In the genomic region with DNA sequence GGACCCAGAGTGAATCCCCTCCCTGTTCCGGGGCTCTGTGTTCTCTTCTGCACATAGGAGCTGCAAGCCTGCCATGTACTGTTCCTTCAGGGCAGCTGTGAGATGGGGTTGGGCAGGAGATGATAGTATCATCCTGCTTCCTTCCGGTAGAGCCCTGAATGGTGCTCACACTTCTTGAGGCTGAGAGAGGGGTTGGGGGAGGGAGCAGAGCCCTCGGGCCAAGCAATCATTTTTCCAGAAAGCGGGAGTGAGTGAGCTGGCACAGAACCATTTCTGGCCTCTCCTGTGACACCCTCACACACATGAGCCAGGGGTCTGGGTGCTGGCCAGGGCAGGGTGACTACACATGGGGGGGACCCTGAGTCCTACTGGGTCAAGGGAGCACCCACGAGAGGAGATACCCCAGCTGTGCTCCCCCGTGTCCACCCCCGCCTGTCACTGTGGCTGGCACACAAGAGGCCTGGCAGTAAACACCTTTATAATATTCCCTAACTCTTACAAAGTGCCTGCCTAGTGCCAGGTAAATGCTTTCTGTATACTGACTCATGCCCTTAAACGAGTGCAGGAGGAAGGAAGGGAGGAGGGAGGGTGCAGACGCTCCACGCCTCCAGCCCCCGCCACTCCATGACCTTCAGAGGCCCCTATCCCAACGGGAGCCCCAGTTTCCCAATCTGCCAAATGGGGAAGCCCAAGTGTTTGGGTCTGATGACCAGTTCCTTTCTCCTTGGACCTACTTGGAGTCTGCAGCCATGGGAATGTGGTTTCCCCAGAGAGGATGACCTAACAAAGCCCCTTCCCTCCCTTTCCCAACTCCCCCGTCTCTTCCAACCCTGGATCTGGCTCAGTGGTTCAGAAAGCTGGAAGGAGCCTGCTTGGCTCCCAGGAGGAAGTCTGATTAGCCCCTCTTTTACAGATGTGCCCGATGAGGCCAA, we compare ENCODE assay signal across 8 cellular contexts. TPM values are rescaled to one million over a fixed set of nuclear protein-coding genes. Genes with fewer than 3 reads are reported as not detected.
DNase-seq lines count a peak whose midpoint lies in the region; ATAC-seq and TF ChIP-seq lines count a peak whose summit lies in the region.

No MANE protein-coding gene starts in this region.

- intact Hi-C loops in activated CD4-positive, alpha-beta T cell treated with anti-CD3 and anti-CD28 coated beads, Interleukin-2, amount 10 ng/mL, durations not matched to agents 24 days and 14 days (cut with micrococcal nuclease) = no loop called here

- peaks cover 76% of the 10 kb centered on the region for H3K4me1 Mint-ChIP-seq in activated CD4-positive, alpha-beta T cell treated with anti-CD3 and anti-CD28 coated beads, Interleukin-2, amount 10 ng/mL, durations not matched to agents 24 days and 14 days
- H3K4me1 Mint-ChIP-seq in activated naive CD8-positive, alpha-beta T cell treated with anti-CD3 and anti-CD28 coated beads for 36 hours = peaks cover 77% of the 10 kb centered on the region
- H3K4me1 Mint-ChIP-seq in osteocyte (ENCODE audit: unreplicated experiment) = peaks cover 6% of the 10 kb centered on the region

- H3K36me3 Mint-ChIP-seq in activated CD4-positive, alpha-beta T cell treated with anti-CD3 and anti-CD28 coated beads, Interleukin-2, amount 10 ng/mL, durations not matched to agents 24 days and 14 days (ENCODE audit: low read depth) = peaks cover 75% of the 10 kb centered on the region
- H3K36me3 Mint-ChIP-seq in activated naive CD8-positive, alpha-beta T cell treated with anti-CD3 and anti-CD28 coated beads for 36 hours = peaks cover 73% of the 10 kb centered on the region
- H3K36me3 Mint-ChIP-seq in osteocyte (ENCODE audit: unreplicated experiment) = peaks cover 32% of the 10 kb centered on the region

- ATAC-seq in HG03095 (IDR thresholded peaks at IDR 0.05; ENCODE audit: unreplicated experiment) (no peak), HG03378 (IDR thresholded peaks at IDR 0.05; ENCODE audit: unreplicated experiment) (no peak)

- H3K27me3 Mint-ChIP-seq in activated CD4-positive, alpha-beta T cell treated with anti-CD3 and anti-CD28 coated beads, Interleukin-2, amount 10 ng/mL, durations not matched to agents 24 days and 14 days = no peaks in the 10 kb centered on the region
- no peaks in the 10 kb centered on the region for H3K27me3 Mint-ChIP-seq in activated naive CD8-positive, alpha-beta T cell treated with anti-CD3 and anti-CD28 coated beads for 36 hours
- H3K27me3 Mint-ChIP-seq in osteocyte (ENCODE audit: unreplicated experiment) = no peaks in the 10 kb centered on the region

- H3K27ac Mint-ChIP-seq in activated CD4-positive, alpha-beta T cell treated with anti-CD3 and anti-CD28 coated beads, Interleukin-2, amount 10 ng/mL, durations not matched to agents 24 days and 14 days = peak overlapping the region; percentile 96
- H3K27ac Mint-ChIP-seq in activated naive CD8-positive, alpha-beta T cell treated with anti-CD3 and anti-CD28 coated beads for 36 hours = peak overlapping the region; percentile 84
- H3K27ac Mint-ChIP-seq in osteocyte (ENCODE audit: unreplicated experiment) = no peak overlapping the region

- TF ChIP-seq CTCF in osteocyte (IDR thresholded peaks at IDR 0.05) = no peak

- DNase-seq in activated CD4-positive, alpha-beta T cell treated with anti-CD3 and anti-CD28 coated beads, Interleukin-2, amount 10 ng/mL, durations not matched to agents 24 days and 14 days = peak; percentile 88
- DNase-seq in activated CD4-positive, alpha-beta T cell treated with anti-CD3 and anti-CD28 coated beads for 1 hour = no peak
- DNase-seq in NAMALWA (ENCODE audit: low spot score) (peak; percentile 80), kidney tubule cell (ENCODE audit: low spot score) (peak; percentile 72), osteocyte (ENCODE audit: extremely low spot score, unreplicated experiment) (no peak)
- DNase-seq in activated naive CD8-positive, alpha-beta T cell treated with anti-CD3 and anti-CD28 coated beads for 36 hours = peak; percentile 35

- peak overlapping the region; percentile 83 for H3K4me3 Mint-ChIP-seq in activated CD4-positive, alpha-beta T cell treated with anti-CD3 and anti-CD28 coated beads, Interleukin-2, amount 10 ng/mL, durations not matched to agents 24 days and 14 days
- peak overlapping the region; percentile 67 for H3K4me3 Mint-ChIP-seq in activated naive CD8-positive, alpha-beta T cell treated with anti-CD3 and anti-CD28 coated beads for 36 hours
- H3K4me3 Mint-ChIP-seq in osteocyte (ENCODE audit: unreplicated experiment) = no peak overlapping the region

- no peaks in the 10 kb centered on the region for H3K9me3 Mint-ChIP-seq in activated CD4-positive, alpha-beta T cell treated with anti-CD3 and anti-CD28 coated beads, Interleukin-2, amount 10 ng/mL, durations not matched to agents 24 days and 14 days
- peaks cover 3% of the 10 kb centered on the region for H3K9me3 Mint-ChIP-seq in activated naive CD8-positive, alpha-beta T cell treated with anti-CD3 and anti-CD28 coated beads for 36 hours
- H3K9me3 Mint-ChIP-seq in osteocyte (ENCODE audit: unreplicated experiment) = no peaks in the 10 kb centered on the region

RNA-seq across cellular contexts. Expression of a gene that starts 15.5 kb away (rescaled TPM):
- total RNA-seq in activated CD4-positive, alpha-beta T cell treated with anti-CD3 and anti-CD28 coated beads, Interleukin-2, amount 10 ng/mL, durations not matched to agents 24 days and 14 days = 149 and 150 TPM in 2 replicates
- total RNA-seq in activated naive CD8-positive, alpha-beta T cell treated with anti-CD3 and anti-CD28 coated beads for 36 hours = 100 to 1,000 TPM; 129 to 130 TPM
- 36.0 and 37.0 TPM in 2 replicates for total RNA-seq in osteocyte

RNA-seq across cellular contexts. Expression of a gene that starts 42.6 kb away (rescaled TPM):
- not detected in 2 replicates for total RNA-seq in activated CD4-positive, alpha-beta T cell treated with anti-CD3 and anti-CD28 coated beads, Interleukin-2, amount 10 ng/mL, durations not matched to agents 24 days and 14 days
- not detected for total RNA-seq in activated naive CD8-positive, alpha-beta T cell treated with anti-CD3 and anti-CD28 coated beads for 36 hours
- total RNA-seq in osteocyte = not detected in 2 replicates

RNA-seq across cellular contexts. Expression of a gene that starts 49.4 kb away (rescaled TPM):
- not detected in 2 replicates for total RNA-seq in activated CD4-positive, alpha-beta T cell treated with anti-CD3 and anti-CD28 coated beads, Interleukin-2, amount 10 ng/mL, durations not matched to agents 24 days and 14 days
- not detected for total RNA-seq in activated naive CD8-positive, alpha-beta T cell treated with anti-CD3 and anti-CD28 coated beads for 36 hours
- total RNA-seq in osteocyte = not detected in 2 replicates

Comparison
In these comparisons a context has a peak if more than half of its experiments do, and no peak if none do; other contexts are left out.
1. DNase-seq: peak in activated CD4-positive, alpha-beta T cell treated with anti-CD3 and anti-CD28 coated beads, Interleukin-2, amount 10 ng/mL, durations not matched to agents 24 days and 14 days (single experiment), NAMALWA (single experiment), activated naive CD8-positive, alpha-beta T cell treated with anti-CD3 and anti-CD28 coated beads for 36 hours (single experiment) and kidney tubule cell (single experiment); none in activated CD4-positive, alpha-beta T cell treated with anti-CD3 and anti-CD28 coated beads for 1 hour (single experiment) and osteocyte (single experiment).